In genomic region chr18:666628-667027, GRCh38 we compare ENCODE assay signal across 23 cellular contexts.
"Had no signal": no experiment of that assay in that cellular context is flagged by ENCODE, and none has a peak within 500 bp of the region (broad histone marks: within the 10 kb centered on the region; RNA-seq: fewer than 3 reads in every experiment).

No MANE protein-coding gene starts in this region.

- H3K4me2 ChIP-seq: KMS-11 had no signal

- H3K36me3 Mint-ChIP-seq: IgD-negative memory B cell had no signal

- H3K27me3 ChIP-seq: brain microvascular endothelial cell, cardiac muscle cell, MG63 had no signal

- H3K4me3 ChIP-seq: cardiac muscle cell, MG63 had no signal

- H3K9me3 Mint-ChIP-seq: activated T-helper 1 cell treated with anti-CD3 and anti-CD28 coated beads, Interleukin-12 subunit alpha, Interleukin-12 subunit beta, Interleukin-2, Interleukin-4 antibody, amounts not matched to agents 30 ng/mL and 10 ng/mL and 1 ng/mL, durations not matched to agents 14 hours and 24 hours and 36 hours; IgD-negative memory B cell had no signal

- H3K9me3 ChIP-seq: MG63 had no signal

- H3K27ac Mint-ChIP-seq: activated CD8-positive, alpha-beta memory T cell treated with anti-CD3 and anti-CD28 coated beads, Interleukin-2, amount 10 ng/mL, durations not matched to agents 7 days and 5 days; activated naive CD4-positive, alpha-beta T cell treated with anti-CD3 and anti-CD28 coated beads, Interleukin-2, amount 50 U/mL, for 72 hours; activated T-cell treated with anti-CD3 and anti-CD28 coated beads, Interleukin-2, amount 50 U/mL, for 24 hours; activated T-helper 1 cell treated with anti-CD3 and anti-CD28 coated beads, Interleukin-12 subunit alpha, Interleukin-12 subunit beta, Interleukin-2, Interleukin-4 antibody, amounts not matched to agents 30 ng/mL and 10 ng/mL and 1 ng/mL, durations not matched to agents 14 hours and 24 hours and 36 hours; IgD-negative memory B cell had no signal

- H3K4me1 Mint-ChIP-seq: IgD-negative memory B cell had no signal

- H3K27me3 Mint-ChIP-seq: activated CD8-positive, alpha-beta memory T cell treated with anti-CD3 and anti-CD28 coated beads, Interleukin-2, amount 10 ng/mL, durations not matched to agents 7 days and 5 days; activated T-cell treated with anti-CD3 and anti-CD28 coated beads, Interleukin-2, amount 50 U/mL, for 24 hours; IgD-negative memory B cell had no signal

- DNase-seq: activated CD4-positive, alpha-beta T cell treated with anti-CD3 and anti-CD28 coated beads for 48 hours; activated CD4-positive, alpha-beta T cell treated with anti-CD3 and anti-CD28 coated beads, Interleukin-2, amount 50 U/mL, for 48 hours; activated effector memory CD4-positive, alpha-beta T cell treated with anti-CD3 and anti-CD28 coated beads, Interleukin-2, amount 50 U/mL, for 16 hours; activated naive CD4-positive, alpha-beta T cell treated with Interleukin-2 at 50 U/mL for 16 hours; activated T-cell treated with anti-CD3 and anti-CD28 coated beads, Interleukin-2, amount 50 U/mL, for 24 hours; brain microvascular endothelial cell; MG63; NCI-H1092 treated with DMSO at 0.1 percent for 48 hours; NCI-H1417 treated with DMSO at 0.1 percent for 48 hours; NCI-H1694; NCI-H2029 treated with DMSO at 0.1 percent for 48 hours; NCI-H345; NCI-H510A; NCI-H526 treated with DMSO at 0.1 percent for 48 hours; NCI-H82; SIG-M5 had no signal

- ATAC-seq: activated CD4-positive, CD25-positive, alpha-beta regulatory T cell treated with anti-CD3 and anti-CD28 coated beads, Interleukin-2, amount 50 U/mL, for 24 hours; activated CD8-positive, alpha-beta memory T cell treated with anti-CD3 and anti-CD28 coated beads, Interleukin-2, amount 10 ng/mL, durations not matched to agents 7 days and 5 days had no signal

- H3K9ac ChIP-seq: KMS-11 had no signal

- H3K4me3 Mint-ChIP-seq: activated CD8-positive, alpha-beta memory T cell treated with anti-CD3 and anti-CD28 coated beads, Interleukin-2, amount 10 ng/mL, durations not matched to agents 7 days and 5 days; activated T-cell treated with anti-CD3 and anti-CD28 coated beads, Interleukin-2, amount 50 U/mL, for 24 hours; IgD-negative memory B cell had no signal
